Comparison of ENCODE assay signal across 13 cellular contexts in the genomic region with DNA sequence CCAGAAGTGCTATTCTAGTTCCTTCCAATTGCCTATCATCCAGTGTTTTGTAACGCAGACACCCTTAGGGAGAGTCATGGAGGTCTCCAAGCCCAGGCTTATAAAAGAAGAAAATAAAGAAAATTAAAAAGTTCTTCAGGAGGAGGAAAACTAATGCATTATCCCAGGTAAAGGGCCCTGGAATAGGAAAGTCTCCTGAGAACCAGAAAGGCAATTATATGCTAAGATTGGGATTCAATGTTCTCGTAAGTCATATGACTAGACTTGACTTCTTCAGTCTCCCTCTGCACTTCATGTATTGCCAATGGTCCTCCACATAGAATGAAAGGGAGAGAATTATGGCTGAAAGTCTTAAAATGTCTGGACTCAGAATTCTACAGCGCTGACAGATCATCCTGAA.
A peak's percentile ranks its signal among the peaks of the same experiment; 100 is the strongest.
DNase-seq lines count a peak whose midpoint lies in the region; ATAC-seq lines count a peak whose summit lies in the region.
"Had no signal": no experiment of that assay in that cellular context is flagged by ENCODE, and none has a peak within 500 bp of the region (broad histone marks: within the 10 kb centered on the region; RNA-seq: fewer than 3 reads in every experiment).

No MANE protein-coding gene starts in this region.

- DNase-seq in midbrain (lab: John Stamatoyannopoulos, UW) (peak; percentile 56), superior temporal gyrus (ENCODE audit: extremely low spot score) (peak; percentile 80), left colon (no peak), cerebellum (ENCODE audit: low spot score) (no peak), iPS-NIHi11 (ENCODE audit: low spot score) (no peak)
- DNase-seq: Caco-2; CD8-positive, alpha-beta memory T cell; DND-41; GDM1 had no signal

- intact Hi-C loops in left colon (cut with DNase I, micrococcal nuclease) = no loop called here

- peak overlapping the region; percentile 86 for H3K27ac ChIP-seq in cingulate gyrus (ENCODE audit: low read depth, low read length)
- H3K27ac ChIP-seq: A549, HL-60 had no signal

- ATAC-seq in left colon (no peak), GM21390 (IDR thresholded peaks at IDR 0.05; ENCODE audit: unreplicated experiment) (no peak)
- ATAC-seq: A549 had no signal

Comparison
In these comparisons a context has a peak if more than half of its experiments do, and no peak if none do; other contexts are left out.
1. DNase-seq: peak in midbrain (single experiment) and superior temporal gyrus (single experiment); none in left colon (0 of 2), cerebellum (single experiment) and iPS-NIHi11 (single experiment).